8 cellular contexts compared by ENCODE assay signal in the genomic region with DNA sequence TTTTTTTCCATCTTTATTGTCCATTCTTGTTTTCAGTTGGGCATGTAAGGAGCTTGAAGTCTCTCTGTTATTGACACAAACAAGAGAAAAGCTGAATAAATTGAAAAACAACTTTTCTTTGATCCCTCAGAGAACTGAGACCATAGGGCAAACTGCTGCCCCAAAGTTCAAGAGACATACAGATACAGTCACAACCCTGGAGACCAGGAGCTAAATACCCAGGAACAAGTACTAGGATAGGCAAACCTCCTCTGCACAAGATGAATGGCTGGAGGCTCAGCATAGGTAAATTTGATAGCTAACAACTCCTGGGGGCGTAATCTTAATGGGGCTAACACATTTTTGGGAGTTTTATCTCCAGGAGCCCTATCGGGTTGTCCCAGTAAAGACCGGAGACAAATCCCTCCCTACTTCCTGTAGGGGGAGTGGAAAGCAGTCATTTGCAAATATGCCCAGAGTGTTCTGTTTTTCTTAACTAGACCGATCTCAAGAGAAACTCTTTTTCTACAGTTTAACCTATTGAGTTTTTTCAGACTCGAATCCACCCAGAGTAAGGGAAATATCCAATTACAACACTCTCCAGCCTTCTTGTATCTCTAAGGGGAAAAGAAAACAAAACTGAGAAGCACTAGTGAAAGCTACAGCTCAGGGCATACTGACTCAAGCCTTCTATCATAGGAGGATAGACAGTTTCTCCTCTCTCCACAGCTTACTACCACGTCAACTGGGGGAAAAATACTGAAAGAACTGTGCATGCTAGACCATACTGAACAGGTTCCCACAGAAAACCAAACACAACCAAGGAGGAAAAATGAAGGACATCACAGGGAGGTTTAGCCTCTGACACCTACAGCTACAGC. TPM values are rescaled to one million over a fixed set of nuclear protein-coding genes. Genes with fewer than 3 reads are reported as not detected.
DNase-seq lines count a peak whose midpoint lies in the region; ATAC-seq and TF ChIP-seq lines count a peak whose summit lies in the region.

No MANE protein-coding gene starts in this region.

- no peaks in the 10 kb centered on the region for H3K9me3 ChIP-seq in upper lobe of left lung

- TF ChIP-seq POLR2A in upper lobe of left lung (IDR thresholded peaks at IDR 0.05) = no peak

- DNase-seq in Kasumi-1 (lab: John Stamatoyannopoulos, UW) (peak; percentile 6 to 8), fibroblast of pulmonary artery (ENCODE audit: low read depth) (peak; percentile 11), NCI-H2029 treated with DMSO at 0.1 percent for 48 hours (lab: John Stamatoyannopoulos, UW) (no peak), upper lobe of left lung (no peak), glutamatergic neuron (no peak)
- no peak for DNase-seq in stimulated activated CD4-positive, alpha-beta T cell treated with anti-CD3 and anti-CD28 coated beads, Interleukin-4, amount 100 ng/mL, for 4 hours

- WGBS in upper lobe of left lung, 2 donors = 12 to 24% methylated on average over 4 to 6 of the region's 6 CpGs

- ATAC-seq in GM21825 (IDR thresholded peaks at IDR 0.05; ENCODE audit: unreplicated experiment) (peak; percentile 71), upper lobe of left lung (ENCODE audit: low FRiP score in 2 of 2) (no peak)

- peak overlapping the region; percentile 48; the same call in 1 of the 2 replicates for H3K4me3 ChIP-seq in GM08714 (ENCODE audit: low read length)
- peak overlapping the region; percentile 38 for H3K4me3 ChIP-seq in fibroblast of pulmonary artery (replicated peaks; ENCODE audit: low read depth, low read length)
- H3K4me3 ChIP-seq in upper lobe of left lung = peak overlapping the region in 2 of 4 donors; percentile 2 to 22

- H3K9me3 Mint-ChIP-seq in glutamatergic neuron (ENCODE audit: unreplicated experiment) = no peaks in the 10 kb centered on the region

- no peaks in the 10 kb centered on the region for H3K27me3 Mint-ChIP-seq in glutamatergic neuron (ENCODE audit: unreplicated experiment)

- TF ChIP-seq EP300 in upper lobe of left lung (IDR thresholded peaks at IDR 0.05) = no peak

- no peak overlapping the region for H3K27ac Mint-ChIP-seq in glutamatergic neuron (ENCODE audit: unreplicated experiment)

- no peaks in the 10 kb centered on the region for H3K27me3 ChIP-seq in upper lobe of left lung

- H3K4me1 Mint-ChIP-seq in glutamatergic neuron (ENCODE audit: low read depth, unreplicated experiment) = peaks cover 2% of the 10 kb centered on the region

- no peaks in the 10 kb centered on the region for H3K4me1 ChIP-seq in upper lobe of left lung

- peak; percentile 31 for TF ChIP-seq CTCF in fibroblast of pulmonary artery (IDR thresholded peaks at IDR 0.05; ENCODE audit: low read length, missing control alignments)
- no peak for TF ChIP-seq CTCF in upper lobe of left lung (IDR thresholded peaks at IDR 0.05)
- no peak for TF ChIP-seq CTCF in glutamatergic neuron (IDR thresholded peaks at IDR 0.05; ENCODE audit: partially characterized antibody, unreplicated experiment)

- no peaks in the 10 kb centered on the region for H3K36me3 ChIP-seq in upper lobe of left lung

- no peaks in the 10 kb centered on the region for H3K36me3 Mint-ChIP-seq in glutamatergic neuron (ENCODE audit: unreplicated experiment)

- no peak overlapping the region for H3K27ac ChIP-seq in upper lobe of left lung

- H3K4me3 Mint-ChIP-seq in glutamatergic neuron (ENCODE audit: unreplicated experiment) = no peak overlapping the region

RNA-seq across cellular contexts. Expression of gene MAGEA8, which starts 23.1 kb away (rescaled TPM):
- not detected for total RNA-seq in upper lobe of left lung
- total RNA-seq in glutamatergic neuron (ENCODE audit: unreplicated experiment) = not detected

RNA-seq across cellular contexts. Expression of gene HSFX4, which starts 25.3 kb away (rescaled TPM):
- total RNA-seq in upper lobe of left lung (not detected), glutamatergic neuron (ENCODE audit: unreplicated experiment) (not detected)

RNA-seq across cellular contexts. Expression of gene EOLA2, which starts 34.2 kb away (rescaled TPM):
- 10 to 100 TPM; 24.5 to 56.6 (median 33.4) TPM for total RNA-seq in upper lobe of left lung
- 53.0 TPM for total RNA-seq in glutamatergic neuron (ENCODE audit: unreplicated experiment)

Comparison
In these comparisons a context has a peak if more than half of its experiments do, and no peak if none do; other contexts are left out.
1. DNase-seq: peak in Kasumi-1 (2 of 2) and fibroblast of pulmonary artery (single experiment); none in stimulated activated CD4-positive, alpha-beta T cell treated with anti-CD3 and anti-CD28 coated beads, Interleukin-4, amount 100 ng/mL, for 4 hours (0 of 2), NCI-H2029 treated with DMSO at 0.1 percent for 48 hours (single experiment), upper lobe of left lung (0 of 2) and glutamatergic neuron (single experiment).